ENCODE assay signal across 9 cellular contexts in the genomic region with DNA sequence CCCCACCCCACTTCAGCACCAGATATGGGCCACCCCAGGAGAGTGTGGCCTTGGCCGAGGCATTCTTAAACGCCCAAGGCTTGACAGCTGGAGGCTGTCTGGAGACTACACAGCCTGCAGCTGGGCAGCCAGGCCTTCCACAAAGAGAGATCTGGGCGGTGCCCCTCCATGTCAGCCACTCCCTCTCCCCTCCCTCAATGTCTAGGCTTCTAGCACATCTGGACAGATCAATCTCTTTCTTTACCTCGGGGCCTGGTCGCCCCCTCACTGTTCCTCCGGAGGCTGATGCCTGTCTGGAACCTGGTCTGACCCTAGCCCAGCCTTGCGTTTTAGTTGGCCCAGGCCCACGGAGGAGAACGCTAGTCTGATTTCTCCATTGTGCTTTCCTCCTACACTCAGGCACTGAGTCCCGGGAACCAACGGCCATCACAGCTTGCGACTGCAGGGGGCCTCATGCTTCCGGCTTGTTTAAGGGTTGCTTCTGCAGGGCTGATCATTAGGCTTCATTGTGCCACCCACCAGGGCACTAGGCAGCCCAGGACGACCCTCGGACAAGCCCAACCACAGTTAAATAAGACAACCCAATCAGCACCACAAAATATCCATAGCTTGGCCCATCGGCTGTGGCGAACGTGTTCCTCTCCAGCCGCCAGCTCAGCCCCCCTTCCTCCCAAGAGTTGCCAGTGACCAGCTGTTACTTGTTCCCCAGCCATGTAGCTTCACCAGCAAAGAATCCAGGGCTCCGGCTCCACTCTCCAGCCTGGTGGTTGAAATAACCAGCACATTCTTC.
A peak's percentile ranks its signal among the peaks of the same experiment; 100 is the strongest.
DNase-seq lines count a peak whose midpoint lies in the region; TF ChIP-seq lines count a peak whose summit lies in the region.
"Had no signal": no experiment of that assay in that cellular context is flagged by ENCODE, and none has a peak within 500 bp of the region (broad histone marks: within the 10 kb centered on the region; RNA-seq: fewer than 3 reads in every experiment).

No MANE protein-coding gene starts in this region.

- H3K36me3 Mint-ChIP-seq in endothelial cell (ENCODE audit: low read depth, unreplicated experiment): no peaks in the 10 kb centered on the region

- H3K4me3 Mint-ChIP-seq in endothelial cell (ENCODE audit: unreplicated experiment): no peak overlapping the region

- POLR2A ChIA-PET in BJ (lab: Charles Lee): no interaction called here

- H3K9ac ChIP-seq in mucosa of stomach (ENCODE audit: low read length): peak overlapping the region; percentile 28

- CTCF ChIA-PET in BJ (lab: Yijun Ruan, JAX): interaction anchor here (1.2 kb wide), 1 partner anchor 370 kb away, joined by 3 read pairs; no protein-coding TSS in a partner anchor

- H3K27me3 ChIP-seq in BJ (ENCODE audit: control insufficient read depth, insufficient read depth, low read length): no peaks in the 10 kb centered on the region
- H3K27me3 ChIP-seq in mucosa of stomach (ENCODE audit: control insufficient read depth, insufficient read depth, low read length): no peaks in the 10 kb centered on the region

- peaks cover 16% of the 10 kb centered on the region for H3K4me1 Mint-ChIP-seq in endothelial cell (ENCODE audit: unreplicated experiment)

- DNase-seq in BJ (ENCODE audit: low read depth) (no peak), NCI-H1694 treated with DMSO at 0.1 percent for 48 hours (lab: John Stamatoyannopoulos, UW) (peak; percentile 19), endothelial cell (ENCODE audit: low spot score) (peak; percentile 4), NCI-H2029 (lab: John Stamatoyannopoulos, UW) (no peak), SIG-M5 (lab: John Stamatoyannopoulos, UW) (no peak), GOT3 (lab: John Stamatoyannopoulos, UW) (no peak), GM13976 (ENCODE audit: low spot score) (no peak)
- DNase-seq: small intestine had no signal

- H3K4me3 ChIP-seq in BJ (ENCODE audit: low read depth, low read length) (no peak overlapping the region), mucosa of stomach (ENCODE audit: low read length) (no peak overlapping the region)

- H3K36me3 ChIP-seq in BJ (ENCODE audit: control insufficient read depth, insufficient read depth, low read length) (no peaks in the 10 kb centered on the region), mucosa of stomach (ENCODE audit: control insufficient read depth, insufficient read depth, low read length) (no peaks in the 10 kb centered on the region)

- H3K9me3 Mint-ChIP-seq in endothelial cell (ENCODE audit: unreplicated experiment): no peaks in the 10 kb centered on the region

- H3K27me3 Mint-ChIP-seq in endothelial cell (ENCODE audit: unreplicated experiment): peaks cover 3% of the 10 kb centered on the region

- 0 out of 2 replicates have a peak, but pooled peaks have one; percentile 9 for TF ChIP-seq CTCF in BJ (IDR thresholded peaks at IDR 0.05; ENCODE audit: insufficient read depth, low read depth, low read length)
- no peak for TF ChIP-seq CTCF in endothelial cell (IDR thresholded peaks at IDR 0.05; ENCODE audit: unreplicated experiment)
- TF ChIP-seq CTCF in GM13976 (IDR thresholded peaks at IDR 0.05; ENCODE audit: borderline replicate concordance, control extremely low read depth, extremely low read depth, insufficient read depth, missing control alignments): no peak

- in situ Hi-C loops in GM13976 (cut with MboI; ENCODE audit: low sequenced_read_pairs, unreplicated experiment): no loop called here

- peaks cover 44% of the 10 kb centered on the region for H3K4me1 ChIP-seq in mucosa of stomach (ENCODE audit: control insufficient read depth, insufficient read depth, low read length)

- H3K9me3 ChIP-seq in mucosa of stomach (ENCODE audit: control insufficient read depth, low read length): no peaks in the 10 kb centered on the region

- no peak overlapping the region for H3K27ac Mint-ChIP-seq in endothelial cell (ENCODE audit: unreplicated experiment)

Comparison
In these comparisons a context has a peak if more than half of its experiments do, and no peak if none do; other contexts are left out.
1. DNase-seq: peak in NCI-H1694 treated with DMSO at 0.1 percent for 48 hours (single experiment) and endothelial cell (single experiment); none in BJ (single experiment), NCI-H2029 (single experiment), SIG-M5 (single experiment), GOT3 (single experiment) and GM13976 (single experiment).